ENCODE assay signal across 8 cellular contexts in the genomic region with DNA sequence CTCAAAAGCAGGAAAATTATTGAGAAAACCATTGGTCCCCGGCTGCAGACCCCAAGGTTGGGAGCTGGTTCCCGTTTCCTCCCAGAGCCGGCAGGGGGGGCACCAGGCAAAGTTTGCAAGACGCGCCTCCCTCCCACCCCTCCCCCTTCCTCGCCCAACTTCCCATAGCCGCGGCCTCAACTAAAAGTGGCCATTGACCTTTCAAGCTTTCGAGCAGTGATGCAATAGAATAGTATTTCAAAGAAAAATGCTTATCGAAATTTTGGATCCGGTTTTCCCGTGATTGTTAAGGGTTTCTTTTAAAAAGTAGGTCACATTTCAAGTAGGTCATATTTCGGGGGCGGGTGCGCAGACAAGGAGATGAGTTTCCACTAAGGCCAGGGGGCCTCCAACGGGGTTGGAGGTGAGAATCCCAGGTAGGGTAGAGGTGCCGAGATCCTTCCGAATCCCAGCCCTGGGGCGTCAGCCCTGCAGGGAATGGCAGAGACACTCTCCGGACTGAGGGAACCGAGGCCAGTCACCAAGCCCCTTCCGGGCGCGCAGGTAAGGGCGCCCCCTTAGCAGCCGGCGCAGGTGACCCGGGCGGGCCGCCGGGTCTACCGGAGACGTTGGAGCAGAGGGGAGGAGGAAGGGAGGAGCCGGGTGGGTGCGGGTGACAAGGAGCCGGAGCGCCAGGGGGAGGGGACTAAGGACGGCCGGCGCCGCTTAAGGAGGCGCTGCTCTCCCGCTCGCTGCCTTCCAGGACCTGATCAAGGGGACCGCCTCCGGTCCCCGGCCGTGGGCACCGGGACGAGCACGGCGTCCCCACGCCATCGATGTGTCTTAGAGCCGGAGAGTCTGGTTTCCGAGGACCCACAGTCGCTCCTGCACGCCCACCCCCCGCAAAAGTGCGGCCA. TPM values are rescaled to one million over a fixed set of nuclear protein-coding genes. Genes with fewer than 3 reads are reported as not detected.
DNase-seq lines count a peak whose midpoint lies in the region; ATAC-seq and TF ChIP-seq lines count a peak whose summit lies in the region.

No MANE protein-coding gene starts in this region.

- TF ChIP-seq CTCF in C4-2B (conservative IDR thresholded peaks at IDR 0.05) (peak; percentile 83), HL-60 (IDR thresholded peaks at IDR 0.05; ENCODE audit: insufficient read depth, low read length) (peak; percentile 27), OCI-LY3 (IDR thresholded peaks at IDR 0.05; ENCODE audit: low read depth, low read length) (peak; percentile 63), fibroblast of lung (conservative IDR thresholded peaks at IDR 0.05 in 1 of 2, IDR thresholded peaks at IDR 0.05 in 1 of 2; ENCODE audit: low read depth in 1 of 2, low read length in 2 of 2) (peak; percentile 77)

- DNase-seq in GM19240 (ENCODE audit: insufficient read length, low spot score), result peak; percentile 47
- DNase-seq in HL-60 (ENCODE audit: low read depth in 1 of 2, low spot score in 1 of 2), result peak; percentile 61 to 70
- peak; percentile 53 to 61 for DNase-seq in activated T-helper 1 cell treated with anti-CD3 and anti-CD28 coated beads, Interleukin-2, amount 50 U/mL, for 16 hours (ENCODE audit: low read depth in 1 of 2, low spot score in 1 of 2)
- DNase-seq in fibroblast of lung (ENCODE audit: low read depth in 2 of 2), result peak; percentile 76 to 93
- DNase-seq in naive thymus-derived CD8-positive, alpha-beta T cell, result peak; percentile 60 to 83 (median 70)
- peak; percentile 52 for DNase-seq in stimulated activated naive B cell treated with anti-CD40 and anti-IgM and Interleukin-4, amounts not matched to agents 10 μg/mL and 1 μg/mL and 100 μg/mL, for 72 hours

- H2AFZ ChIP-seq in OCI-LY3 (ENCODE audit: low read depth, low read length) (peak overlapping the region; percentile 82), fibroblast of lung (ENCODE audit: low read length) (no peak overlapping the region)

- no peaks in the 10 kb centered on the region for H3K9me3 Mint-ChIP-seq in naive thymus-derived CD8-positive, alpha-beta T cell
- H3K9me3 Mint-ChIP-seq in stimulated activated naive B cell treated with anti-CD40 and anti-IgM and Interleukin-4, amounts not matched to agents 10 μg/mL and 1 μg/mL and 100 μg/mL, for 72 hours, result no peaks in the 10 kb centered on the region

- peak overlapping the region; percentile 88 for H3K9ac ChIP-seq in OCI-LY3 (ENCODE audit: low read length)
- H3K9ac ChIP-seq in fibroblast of lung (ENCODE audit: insufficient read depth, low read length), result peak overlapping the region; percentile 83

- peak overlapping the region; percentile 52 for H3K4me3 ChIP-seq in HL-60 (replicated peaks; ENCODE audit: insufficient read depth, low read length)
- peak overlapping the region; percentile 95 for H3K4me3 ChIP-seq in OCI-LY3 (ENCODE audit: low read length)
- peak overlapping the region; percentile 61 to 95 (median 82) for H3K4me3 ChIP-seq in fibroblast of lung (replicated peaks in 1 of 4; ENCODE audit: control extremely low read depth in 1 of 4, insufficient read depth in 1 of 4, low read depth in 3 of 4, low read length in 4 of 4)

- ATAC-seq in naive thymus-derived CD8-positive, alpha-beta T cell, result peak; percentile 54
- ATAC-seq in stimulated activated naive B cell treated with anti-CD40 and anti-IgM and Interleukin-4, amounts not matched to agents 10 μg/mL and 1 μg/mL and 100 μg/mL, for 72 hours (replicated peaks), result peak; percentile 56 to 59

- H4K20me1 ChIP-seq in OCI-LY3 (ENCODE audit: insufficient read depth, low read length), result no peaks in the 10 kb centered on the region
- no peaks in the 10 kb centered on the region for H4K20me1 ChIP-seq in fibroblast of lung (ENCODE audit: control insufficient read depth, extremely low read depth, insufficient read depth, low read length)

- H3K4me1 ChIP-seq in OCI-LY3 (ENCODE audit: low read length) (0 out of 2 replicates have a peak, but pooled peaks cover 9% of the 10 kb centered on the region), fibroblast of lung (ENCODE audit: control insufficient read depth, extremely low read depth, insufficient read depth, low read length) (no peaks in the 10 kb centered on the region)

- POLR2A ChIA-PET in naive thymus-derived CD8-positive, alpha-beta T cell (lab: Charles Lee), result interaction anchor here (0.6 to 1.5 kb wide), 9 partner anchors 11 to 554 kb away, joined by 3 to 17 read pairs (median 4); a partner anchor contains a TSS

- peaks cover 0 to 9% (median 0%) of the 10 kb centered on the region in 5 donors for H3K27me3 Mint-ChIP-seq in naive thymus-derived CD8-positive, alpha-beta T cell
- peaks cover 40 to 50% of the 10 kb centered on the region in 2 donors for H3K27me3 Mint-ChIP-seq in stimulated activated naive B cell treated with anti-CD40 and anti-IgM and Interleukin-4, amounts not matched to agents 10 μg/mL and 1 μg/mL and 100 μg/mL, for 72 hours

- peaks cover 18 to 34% (median 27%) of the 10 kb centered on the region in 4 donors for H3K4me1 Mint-ChIP-seq in naive thymus-derived CD8-positive, alpha-beta T cell
- H3K4me1 Mint-ChIP-seq in stimulated activated naive B cell treated with anti-CD40 and anti-IgM and Interleukin-4, amounts not matched to agents 10 μg/mL and 1 μg/mL and 100 μg/mL, for 72 hours, result peaks cover 16 to 24% of the 10 kb centered on the region in 2 donors

- H3K27ac Mint-ChIP-seq in naive thymus-derived CD8-positive, alpha-beta T cell, result peak overlapping the region in 8 of 10 donors; percentile 72 to 94 (median 90)
- H3K27ac Mint-ChIP-seq in stimulated activated naive B cell treated with anti-CD40 and anti-IgM and Interleukin-4, amounts not matched to agents 10 μg/mL and 1 μg/mL and 100 μg/mL, for 72 hours, result peak overlapping the region; percentile 70

- H3K27ac ChIP-seq in C4-2B (peak overlapping the region; percentile 73), HL-60 (replicated peaks) (no peak overlapping the region), OCI-LY3 (ENCODE audit: low read length) (peak overlapping the region; percentile 56), fibroblast of lung (ENCODE audit: insufficient read depth, low read length) (peak overlapping the region; percentile 78)

- peaks cover 49% of the 10 kb centered on the region for H3K27me3 ChIP-seq in HL-60 (ENCODE audit: insufficient read depth, poor library complexity, severe bottlenecking)
- H3K27me3 ChIP-seq in OCI-LY3 (ENCODE audit: low read depth, low read length), result peaks cover 8% of the 10 kb centered on the region; the same call in 1 of the 2 replicates
- H3K27me3 ChIP-seq in fibroblast of lung (ENCODE audit: control insufficient read depth, insufficient read depth, low read length), result no peaks in the 10 kb centered on the region

- peak overlapping the region; percentile 89 to 93 (median 90) for H3K4me3 Mint-ChIP-seq in naive thymus-derived CD8-positive, alpha-beta T cell
- H3K4me3 Mint-ChIP-seq in stimulated activated naive B cell treated with anti-CD40 and anti-IgM and Interleukin-4, amounts not matched to agents 10 μg/mL and 1 μg/mL and 100 μg/mL, for 72 hours, result peak overlapping the region; percentile 82 to 84

- peaks cover 0 to 14% (median 6%) of the 10 kb centered on the region in 3 donors for H3K36me3 Mint-ChIP-seq in naive thymus-derived CD8-positive, alpha-beta T cell
- peaks cover 1 to 3% of the 10 kb centered on the region in 2 donors for H3K36me3 Mint-ChIP-seq in stimulated activated naive B cell treated with anti-CD40 and anti-IgM and Interleukin-4, amounts not matched to agents 10 μg/mL and 1 μg/mL and 100 μg/mL, for 72 hours

- H3K9me3 ChIP-seq in OCI-LY3 (ENCODE audit: insufficient read depth, low read length), result no peaks in the 10 kb centered on the region
- H3K9me3 ChIP-seq in fibroblast of lung (ENCODE audit: control insufficient read depth, insufficient read depth, low read depth, low read length), result no peaks in the 10 kb centered on the region

- H3K36me3 ChIP-seq in OCI-LY3 (replicated peaks; ENCODE audit: low read depth, low read length) (peaks cover 6% of the 10 kb centered on the region), fibroblast of lung (ENCODE audit: control insufficient read depth, insufficient read depth, low read length) (peaks cover 7% of the 10 kb centered on the region)

- H3K4me2 ChIP-seq in OCI-LY3 (ENCODE audit: low read length) (peak overlapping the region; percentile 95), fibroblast of lung (ENCODE audit: extremely low read depth, insufficient read depth, low read length) (peak overlapping the region; percentile 89)

- no peaks in the 10 kb centered on the region; the same call in 1 of the 2 replicates for H3K79me2 ChIP-seq in OCI-LY3 (ENCODE audit: low read length)
- H3K79me2 ChIP-seq in fibroblast of lung (ENCODE audit: control insufficient read depth, insufficient read depth, low read length), result peaks cover 46% of the 10 kb centered on the region

RNA-seq across cellular contexts. Expression of a gene that starts 2.6 kb away (rescaled TPM):
- 75.5 and 105 TPM in 2 replicates for total RNA-seq in fibroblast of lung
- polyA plus RNA-seq in fibroblast of lung, result 69.1 and 113 TPM in 2 replicates
- 45.4 and 69.0 TPM in 2 replicates for polyA plus RNA-seq in fibroblast of lung (2012)
- 26.7 and 43.3 TPM in 2 replicates for polyA minus RNA-seq in fibroblast of lung (ENCODE audit: low replicate concordance)
- total RNA-seq in naive thymus-derived CD8-positive, alpha-beta T cell, result 1 to 10 TPM; 1.9 to 2.9 TPM
- polyA plus RNA-seq in naive thymus-derived CD8-positive, alpha-beta T cell, result 10 to 100 TPM; 11.1 to 18.3 (median 16.0) TPM

Comparison
In these comparisons a context has a peak if more than half of its experiments do, and no peak if none do; other contexts are left out.
1. CTCF ChIP-seq: peak in every context shown above with its lines; median percentile 83 in C4-2B; 77 in fibroblast of lung; 63 in OCI-LY3; 27 in HL-60.
2. RNA of a gene that starts 2.6 kb away (total RNA-seq): 75.5 to 105 TPM in fibroblast of lung; 1.9 to 2.9 TPM in naive thymus-derived CD8-positive, alpha-beta T cell; every median in the first group is over 10 times any median in the second.
3. Peak in every context shown above with its lines, with median percentiles within 50 percentile points of each other: DNase-seq and H3K4me3 ChIP-seq.